In genomic region chr4:95220205-95221175, GRCh38 we compare ENCODE assay signal across 26 cellular contexts.
DNase-seq lines count a peak whose midpoint lies in the region; ATAC-seq and TF ChIP-seq lines count a peak whose summit lies in the region.
"Had no signal": no experiment of that assay in that cellular context is flagged by ENCODE, and none has a peak within 500 bp of the region (broad histone marks: within the 10 kb centered on the region; RNA-seq: fewer than 3 reads in every experiment).

No MANE protein-coding gene starts in this region.

- H3K36me3 ChIP-seq in cardiac muscle cell (peaks cover 4% of the 10 kb centered on the region), osteoblast (ENCODE audit: insufficient read depth, low read length) (no peaks in the 10 kb centered on the region)
- H3K36me3 ChIP-seq: BLaER1 treated with 17β-estradiol and CSF1 and Interleukin-3, amounts not matched to agents 10 nM and 100 nM had no signal

- H3K9me3 ChIP-seq in cardiac muscle cell (ENCODE audit: low read depth) (no peaks in the 10 kb centered on the region), osteoblast (ENCODE audit: low read depth, low read length) (no peaks in the 10 kb centered on the region)
- H3K9me3 ChIP-seq: BLaER1 treated with 17β-estradiol and CSF1 and Interleukin-3, amounts not matched to agents 10 nM and 100 nM had no signal

- H3K4me1 ChIP-seq in cardiac muscle cell (ENCODE audit: low read depth) (peaks cover 35% of the 10 kb centered on the region), osteoblast (ENCODE audit: insufficient read depth, low read length) (peaks cover 18% of the 10 kb centered on the region)

- H3K79me2 ChIP-seq in osteoblast (ENCODE audit: insufficient read depth, low read length): no peaks in the 10 kb centered on the region

- DNase-seq in cardiac muscle cell (ENCODE audit: low read depth in 1 of 2, low spot score in 1 of 2) (no peak), left ventricle myocardium superior (no peak), dorsolateral prefrontal cortex (no peak), osteoblast (ENCODE audit: insufficient read length, low spot score, missing footprints) (no peak), caudate nucleus (lab: John Stamatoyannopoulos, UW) (no peak)
- no peak for DNase-seq in stimulated activated CD4-positive, alpha-beta T cell treated with anti-CD3 and anti-CD28 coated beads, Interleukin-4, amount 100 ng/mL, for 1 hour
- DNase-seq: ACHN; Calu3; CD4-positive, alpha-beta memory T cell; DMS153; KBM-7; MM.1S; NCI-H1092; NCI-H1436; NCI-H187 treated with DMSO at 0.1 percent for 48 hours; NCI-H2107; NCI-H69; NK-92 treated with Interleukin-12 subunit alpha and Interleukin-12 subunit beta, amount 100 ng/mL, for 24 hours; SIG-M5 had no signal

- H3K4me2 ChIP-seq in osteoblast (ENCODE audit: insufficient read depth, low read length): no peak overlapping the region
- H3K4me2 ChIP-seq: BLaER1 treated with 17β-estradiol and CSF1 and Interleukin-3, amounts not matched to agents 10 nM and 100 nM had no signal

- intact Hi-C loops in left ventricle myocardium superior (cut with micrococcal nuclease) (no loop called here), dorsolateral prefrontal cortex (cut with DNase I) (no loop called here)

- ATAC-seq in left ventricle myocardium superior (no peak), HG02981 (IDR thresholded peaks at IDR 0.05; ENCODE audit: unreplicated experiment) (no peak), HG03378 (IDR thresholded peaks at IDR 0.05; ENCODE audit: unreplicated experiment) (no peak)
- ATAC-seq: HCT116, SK-N-SH treated with all-trans-retinoic acid at 6 μM for 48 hours had no signal

- H2AFZ ChIP-seq in osteoblast (ENCODE audit: low read length): peak overlapping the region; percentile 6

- H4K20me1 ChIP-seq in osteoblast (ENCODE audit: insufficient read depth, low read length): no peaks in the 10 kb centered on the region
- H4K20me1 ChIP-seq: BLaER1 treated with 17β-estradiol and CSF1 and Interleukin-3, amounts not matched to agents 10 nM and 100 nM had no signal

- H3K27ac ChIP-seq in cardiac muscle cell (peak overlapping the region; percentile 71), dorsolateral prefrontal cortex (peak overlapping the region in 56 of 59 donors; percentile 4 to 95 (median 70)), osteoblast (ENCODE audit: low read depth, low read length) (no peak overlapping the region), caudate nucleus (ENCODE audit: low read depth, low read length) (no peak overlapping the region)
- H3K27ac ChIP-seq: 22Rv1; BLaER1 treated with 17β-estradiol and CSF1 and Interleukin-3, amounts not matched to agents 10 nM and 100 nM; RWPE1 had no signal

- H3K4me3 ChIP-seq in cardiac muscle cell (no peak overlapping the region), dorsolateral prefrontal cortex (no peak overlapping the region), osteoblast (ENCODE audit: insufficient read depth, low read length) (no peak overlapping the region)
- H3K4me3 ChIP-seq: BLaER1 treated with 17β-estradiol and CSF1 and Interleukin-3, amounts not matched to agents 10 nM and 100 nM had no signal

- TF ChIP-seq CTCF in cardiac muscle cell (IDR thresholded peaks at IDR 0.05; ENCODE audit: low read depth, low read length): no peak
- no peak for TF ChIP-seq CTCF in dorsolateral prefrontal cortex (IDR thresholded peaks at IDR 0.05 in 54 of 56, conservative IDR thresholded peaks at IDR 0.05 in 2 of 56; ENCODE audit: low read depth in 1 of 56, partially characterized antibody in 56 of 56)
- no peak for TF ChIP-seq CTCF in osteoblast (IDR thresholded peaks at IDR 0.05; ENCODE audit: extremely low read depth, low read depth, low read length)

- no peaks in the 10 kb centered on the region for H3K27me3 ChIP-seq in cardiac muscle cell
- H3K27me3 ChIP-seq in dorsolateral prefrontal cortex: no peaks in the 10 kb centered on the region
- no peaks in the 10 kb centered on the region for H3K27me3 ChIP-seq in osteoblast (ENCODE audit: insufficient read depth, low read length)
- H3K27me3 ChIP-seq: BLaER1 treated with 17β-estradiol and CSF1 and Interleukin-3, amounts not matched to agents 10 nM and 100 nM had no signal

Comparison
In these comparisons a context has a peak if more than half of its experiments do, and no peak if none do; other contexts are left out.
1. H3K27ac ChIP-seq: peak in cardiac muscle cell (single experiment) and dorsolateral prefrontal cortex (56 of 59); none in osteoblast (single experiment) and caudate nucleus (single experiment).